14 cellular contexts compared by ENCODE assay signal in genomic region chr5:65334077-65334476, GRCh38.
DNase-seq lines count a peak whose midpoint lies in the region; ATAC-seq and TF ChIP-seq lines count a peak whose summit lies in the region.
"Had no signal": no experiment of that assay in that cellular context is flagged by ENCODE, and none has a peak within 500 bp of the region (broad histone marks: within the 10 kb centered on the region; RNA-seq: fewer than 3 reads in every experiment).

No MANE protein-coding gene starts in this region.

- H3K4me1 ChIP-seq in heart left ventricle (peaks cover 0 to 4% (median 0%) of the 10 kb centered on the region in 12 donors), right cardiac atrium (ENCODE audit: control insufficient read depth, insufficient read depth, low read length) (no peaks in the 10 kb centered on the region), mammary epithelial cell (ENCODE audit: insufficient read depth, low read length) (peaks cover 5% of the 10 kb centered on the region)
- H3K4me1 ChIP-seq: A549 had no signal

- dilution Hi-C loops in mammary epithelial cell (cut with HindIII; ENCODE audit: low sequenced_read_pairs), result no loop called here

- in situ Hi-C loops in mammary epithelial cell (cut with MboI; ENCODE audit: low sequenced_read_pairs in 2 of 2), result no loop called here

- H3K9me3 ChIP-seq in heart left ventricle (peaks cover 0 to 1% (median 0%) of the 10 kb centered on the region in 12 donors), right cardiac atrium (ENCODE audit: control insufficient read depth, low read length) (no peaks in the 10 kb centered on the region), mammary epithelial cell (replicated peaks; ENCODE audit: insufficient read depth, low read length) (no peaks in the 10 kb centered on the region)
- H3K9me3 ChIP-seq: A549, neutrophil had no signal

- TF ChIP-seq POLR2A in heart left ventricle (IDR thresholded peaks at IDR 0.05), result no peak

- ATAC-seq in heart left ventricle (no peak), right cardiac atrium (no peak), left lobe of liver (no peak)
- ATAC-seq: A549 had no signal

- no peak overlapping the region for H2AFZ ChIP-seq in mammary epithelial cell (ENCODE audit: low read depth, low read length)

- intact Hi-C loops in heart left ventricle (cut with DNase I), result no loop called here
- intact Hi-C loops in right cardiac atrium (cut with DNase I), result no loop called here
- intact Hi-C loops in mammary epithelial cell (cut with micrococcal nuclease), result no loop called here
- intact Hi-C loops in posterior vena cava (cut with DNase I), result no loop called here

- no TSS peak for BruUV-seq in mammary epithelial cell (replicated peaks; lab: Mats Ljungman, UMichigan)

- H3K27ac ChIP-seq in heart left ventricle, result no peak overlapping the region
- H3K27ac ChIP-seq in right cardiac atrium (ENCODE audit: low read length), result no peak overlapping the region
- peak overlapping the region; percentile 14 for H3K27ac ChIP-seq in mammary epithelial cell (ENCODE audit: insufficient read depth, low read depth, low read length)
- H3K27ac ChIP-seq: A549, neutrophil, SK-N-MC had no signal

- CTCF ChIA-PET in mammary epithelial cell (lab: Charles Lee; ENCODE audit: low non-redundant PET), result no interaction called here

- no peaks in the 10 kb centered on the region for H3K27me3 ChIP-seq in heart left ventricle
- no peaks in the 10 kb centered on the region for H3K27me3 ChIP-seq in right cardiac atrium (ENCODE audit: control insufficient read depth, insufficient read depth)
- no peaks in the 10 kb centered on the region for H3K27me3 ChIP-seq in mammary epithelial cell (ENCODE audit: insufficient read depth, low read length)
- H3K27me3 ChIP-seq: neutrophil had no signal

- DNase-seq in heart left ventricle (peak in 3 of 5 donors; percentile 4 to 30 (median 28)), right cardiac atrium (no peak), NCI-H345 treated with DMSO at 0.1 percent for 48 hours (lab: John Stamatoyannopoulos, UW; ENCODE audit: unreplicated experiment) (peak; percentile 75), mammary epithelial cell (peak; percentile 56), posterior vena cava (ENCODE audit: low spot score) (no peak), left lobe of liver (ENCODE audit: low spot score) (no peak), foreskin fibroblast (no peak), NCI-H446 treated with DMSO at 0.1 percent for 48 hours (lab: John Stamatoyannopoulos, UW) (no peak)
- DNase-seq: EL; NCI-H1694; stimulated activated naive CD4-positive, alpha-beta T cell treated with Interleukin-2 at 50 U/mL for 16 hours had no signal

- no peak for TF ChIP-seq CTCF in heart left ventricle (IDR thresholded peaks at IDR 0.05)
- TF ChIP-seq CTCF in mammary epithelial cell (conservative IDR thresholded peaks at IDR 0.05 in 1 of 2, IDR thresholded peaks at IDR 0.05 in 1 of 2; ENCODE audit: extremely low read depth in 1 of 2, insufficient read depth in 1 of 2, low read depth in 1 of 2, low read length in 2 of 2), result no peak
- TF ChIP-seq CTCF in foreskin fibroblast (IDR thresholded peaks at IDR 0.05; ENCODE audit: low read depth, low read length), result no peak

- WGBS in heart left ventricle, 4 donors, result 39 to 75% (median 65%) methylated on average over 4 of the region's 4 CpGs
- WGBS in right cardiac atrium, result 76% methylated on average over 4 of the region's 4 CpGs
- WGBS in mammary epithelial cell (ENCODE audit: low coverage, missing lambda C conversion rate), result 75% methylated on average over 4 of the region's 4 CpGs

- no peak overlapping the region for H3K9ac ChIP-seq in mammary epithelial cell (ENCODE audit: insufficient read depth, low read length)

- peaks cover 9% of the 10 kb centered on the region for H3K79me2 ChIP-seq in mammary epithelial cell (ENCODE audit: insufficient read depth, low read length)

- peak overlapping the region; percentile 12 for H3K4me2 ChIP-seq in mammary epithelial cell (ENCODE audit: insufficient read depth, low read depth, low read length)
- H3K4me2 ChIP-seq: A549 had no signal

- H3K4me3 ChIP-seq in heart left ventricle, result peak overlapping the region in 8 of 12 donors; percentile 1 to 36 (median 22)
- H3K4me3 ChIP-seq in right cardiac atrium (ENCODE audit: low read length), result no peak overlapping the region
- no peak overlapping the region for H3K4me3 ChIP-seq in mammary epithelial cell (replicated peaks in 1 of 3; ENCODE audit: insufficient read depth in 1 of 3, low read depth in 2 of 3, low read length in 3 of 3)
- no peak overlapping the region for H3K4me3 ChIP-seq in foreskin fibroblast (ENCODE audit: low read depth in 1 of 2, low read length in 2 of 2)
- H3K4me3 ChIP-seq: A549, SK-N-MC had no signal

- H3K36me3 ChIP-seq in heart left ventricle (no peaks in the 10 kb centered on the region), mammary epithelial cell (ENCODE audit: insufficient read depth, low read length) (peaks cover 2% of the 10 kb centered on the region)
- H3K36me3 ChIP-seq: neutrophil had no signal

- no peaks in the 10 kb centered on the region for H4K20me1 ChIP-seq in mammary epithelial cell (ENCODE audit: insufficient read depth, low read length)

Comparison
In these comparisons a context has a peak if more than half of its experiments do, and no peak if none do; other contexts are left out.
1. DNase-seq: peak in heart left ventricle (3 of 5), NCI-H345 treated with DMSO at 0.1 percent for 48 hours (single experiment) and mammary epithelial cell (single experiment); none in right cardiac atrium (0 of 3), posterior vena cava (single experiment), left lobe of liver (single experiment), foreskin fibroblast (0 of 2) and NCI-H446 treated with DMSO at 0.1 percent for 48 hours (single experiment).
2. H3K4me3 ChIP-seq: peak in heart left ventricle (8 of 12); none in right cardiac atrium (single experiment), mammary epithelial cell (0 of 3) and foreskin fibroblast (0 of 2).